17 cellular contexts compared by ENCODE assay signal in genomic region chr11:128406365-128406706, GRCh38.
A peak's percentile ranks its signal among the peaks of the same experiment; 100 is the strongest.
DNase-seq lines count a peak whose midpoint lies in the region; ATAC-seq, FAIRE-seq and TF ChIP-seq lines count a peak whose summit lies in the region.
"Had no signal": no experiment of that assay in that cellular context is flagged by ENCODE, and none has a peak within 500 bp of the region (broad histone marks: within the 10 kb centered on the region; RNA-seq: fewer than 3 reads in every experiment).

No MANE protein-coding gene starts in this region.

- peak; percentile 53 for DNase-seq in RPMI7951 (ENCODE audit: low read depth)
- DNase-seq in sciatic nerve (ENCODE audit: low spot score): no peak
- DNase-seq in GM12892 (ENCODE audit: insufficient read length): no peak
- DNase-seq in Ammon's horn (ENCODE audit: low spot score): no peak
- DNase-seq in T-helper 2 cell treated with Interferon-gamma antibody and Interleukin-4, amounts not matched to agents 5 μg/mL and 100 μg/mL, for 36 hours (ENCODE audit: low spot score): no peak
- DNase-seq: activated CD4-positive, alpha-beta T cell treated with anti-CD3 and anti-CD28 coated beads for 1 hour; GDM1; heart right ventricle; left cardiac atrium; naive thymus-derived CD8-positive, alpha-beta T cell; NCI-H226; PC-3; stimulated activated CD4-positive, alpha-beta T cell treated with anti-CD3 and anti-CD28 coated beads, Interleukin-4, amount 100 ng/mL, for 24 hours; stimulated activated naive CD4-positive, alpha-beta T cell had no signal

- no peak overlapping the region for H3K27ac Mint-ChIP-seq in T-helper 2 cell treated with Interferon-gamma antibody and Interleukin-4, amounts not matched to agents 5 μg/mL and 100 μg/mL, for 36 hours
- H3K27ac Mint-ChIP-seq: CD14-positive monocyte had no signal

- no peak for FAIRE-seq in GM12892 (lab: Jason Lieb, UNC)

- H3K36me3 Mint-ChIP-seq in T-helper 2 cell treated with Interferon-gamma antibody and Interleukin-4, amounts not matched to agents 5 μg/mL and 100 μg/mL, for 36 hours (ENCODE audit: low read depth): no peaks in the 10 kb centered on the region
- H3K36me3 Mint-ChIP-seq: CD14-positive monocyte; naive thymus-derived CD8-positive, alpha-beta T cell had no signal

- no peak for TF ChIP-seq POLR2A in GM12892 (IDR thresholded peaks at IDR 0.05; ENCODE audit: low read depth, low read length)

- H3K9me3 Mint-ChIP-seq in T-helper 2 cell treated with Interferon-gamma antibody and Interleukin-4, amounts not matched to agents 5 μg/mL and 100 μg/mL, for 36 hours: no peaks in the 10 kb centered on the region
- H3K9me3 Mint-ChIP-seq: naive thymus-derived CD8-positive, alpha-beta T cell had no signal

- ATAC-seq in GM19351 (IDR thresholded peaks at IDR 0.05; ENCODE audit: unreplicated experiment) (peak; percentile 62), HG02759 (IDR thresholded peaks at IDR 0.05; ENCODE audit: unreplicated experiment) (peak; percentile 39), sciatic nerve (peak; percentile 51)
- ATAC-seq: naive thymus-derived CD8-positive, alpha-beta T cell; PC-3 had no signal

- H3K27me3 Mint-ChIP-seq in T-helper 2 cell treated with Interferon-gamma antibody and Interleukin-4, amounts not matched to agents 5 μg/mL and 100 μg/mL, for 36 hours (ENCODE audit: low read depth): no peaks in the 10 kb centered on the region
- H3K27me3 Mint-ChIP-seq: naive thymus-derived CD8-positive, alpha-beta T cell had no signal

- H3K4me1 Mint-ChIP-seq in T-helper 2 cell treated with Interferon-gamma antibody and Interleukin-4, amounts not matched to agents 5 μg/mL and 100 μg/mL, for 36 hours (ENCODE audit: low read depth): peaks cover 8% of the 10 kb centered on the region

- H3K4me3 Mint-ChIP-seq in T-helper 2 cell treated with Interferon-gamma antibody and Interleukin-4, amounts not matched to agents 5 μg/mL and 100 μg/mL, for 36 hours: no peak overlapping the region
- H3K4me3 Mint-ChIP-seq: CD14-positive monocyte; naive thymus-derived CD8-positive, alpha-beta T cell had no signal

- intact Hi-C loops in sciatic nerve (cut with DNase I): no loop called here
